Comparison of ENCODE assay signal across 8 cellular contexts in genomic region chr1:53681647-53682368, GRCh38. TPM values are rescaled to one million over a fixed set of nuclear protein-coding genes. Genes with fewer than 3 reads are reported as not detected.
DNase-seq lines count a peak whose midpoint lies in the region; ATAC-seq, FAIRE-seq and TF ChIP-seq lines count a peak whose summit lies in the region.

No MANE protein-coding gene starts in this region.

- no peak overlapping the region for H3K27ac ChIP-seq in GM12878 (ENCODE audit: control insufficient read depth, insufficient read depth)

- in situ Hi-C loops in GM12878 (cut with MboI): no loop called here

- SMC1A ChIA-PET in GM12878 (lab: Charles Lee; ENCODE audit: uncharacterized antibody, unreplicated experiment): interaction anchor here (0.7 to 1.2 kb wide), 2 partner anchors 10 to 101 kb away, joined by 3 to 4 read pairs; no protein-coding TSS in a partner anchor

- H3K4me1 ChIP-seq in GM12878 (ENCODE audit: control insufficient read depth, insufficient read depth, low read length): no peaks in the 10 kb centered on the region

- WGBS in GM12878 (ENCODE audit: insufficient coverage, insufficient replicate concordance, low lambda C conversion rate, missing lambda C conversion rate): 2% methylated on average over 13 of the region's 13 CpGs

- no peaks in the 10 kb centered on the region for H3K79me2 ChIP-seq in GM12878 (ENCODE audit: control insufficient read depth, insufficient read depth, low read length)

- H3K4me3 ChIP-seq in GM12878: no peak overlapping the region

- intact Hi-C loops in GM12878 (cut with micrococcal nuclease; ENCODE audit: unreplicated experiment): no loop called here

- peaks cover 0 to 13% of the 10 kb centered on the region in 2 experiments; a peak in 2 of 4 replicates for H3K27me3 ChIP-seq in GM12878 (replicated peaks in 1 of 2; ENCODE audit: control insufficient read depth in 2 of 2, insufficient read depth in 2 of 2, low read length in 1 of 2)

- H4K20me1 ChIP-seq in GM12878 (ENCODE audit: control insufficient read depth, insufficient read depth): no peaks in the 10 kb centered on the region

- TF ChIP-seq RAD21 in GM12878 (IDR thresholded peaks at IDR 0.05; ENCODE audit: insufficient read depth, low read depth, low read length): peak; percentile 48

- POLR2A ChIA-PET in GM12878 (lab: Charles Lee): no interaction called here

- ATAC-seq in GM12878 (peak; percentile 76), GM21723 (IDR thresholded peaks at IDR 0.05; ENCODE audit: unreplicated experiment) (no peak), HG03095 (IDR thresholded peaks at IDR 0.05; ENCODE audit: unreplicated experiment) (no peak)

- FAIRE-seq in GM12878 (lab: Jason Lieb, UNC): no peak

- no peak overlapping the region for H2AFZ ChIP-seq in GM12878 (ENCODE audit: control insufficient read depth, low read depth, low read length)

- TF ChIP-seq CTCF in GM12878 (IDR thresholded peaks at IDR 0.05 in 2 of 3, conservative IDR thresholded peaks at IDR 0.05 in 1 of 3; ENCODE audit: control insufficient read depth in 2 of 3, extremely low read depth in 1 of 3, insufficient read depth in 1 of 3, low read depth in 3 of 3, low read length in 3 of 3): peak; percentile 41 to 44 (median 41); a peak in 4 of 6 replicates

- no TSS peak for BruUV-seq in GM12878 (replicated peaks; lab: Mats Ljungman, UMichigan)

- H3K9me3 ChIP-seq in GM12878 (replicated peaks; ENCODE audit: control insufficient read depth, insufficient read depth, low read length): no peaks in the 10 kb centered on the region

- TF ChIP-seq EP300 in GM12878 (IDR thresholded peaks at IDR 0.05; ENCODE audit: borderline replicate concordance in 1 of 2, control insufficient read depth in 1 of 2, low read depth in 2 of 2, low read length in 2 of 2): no peak

- TF ChIP-seq POLR2A in GM12878 (IDR thresholded peaks at IDR 0.05; ENCODE audit: low read depth, low read length): no peak

- H3K36me3 ChIP-seq in GM12878 (ENCODE audit: control insufficient read depth in 2 of 2, insufficient read depth in 2 of 2, low read length in 1 of 2): no peaks in the 10 kb centered on the region

- no peak overlapping the region for H3K4me2 ChIP-seq in GM12878 (ENCODE audit: control insufficient read depth, insufficient read depth)

- DNase-seq in COR-L47 (lab: John Stamatoyannopoulos, UW) (peak; percentile 58), HuH-7 (ENCODE audit: low spot score) (peak; percentile 83), SK-N-DZ (ENCODE audit: low spot score) (peak; percentile 58), GM12878 (ENCODE audit: low read depth, low spot score) (no peak), kidney glomerular epithelial cell (lab: John Stamatoyannopoulos, UW) (peak; percentile 11)
- DNase-seq in stimulated activated CD8-positive, alpha-beta memory T cell treated with anti-CD3 and anti-CD28 coated beads, Interleukin-2, amount 100 ng/mL, for 48 hours (ENCODE audit: low read depth in 2 of 2): peak; percentile 14 to 15

- RAD21 ChIA-PET in GM12878 (lab: Charles Lee; ENCODE audit: unreplicated experiment): interaction anchor here (0.6 kb wide), 1 partner anchor 132 kb away, joined by 3 read pairs; no protein-coding TSS in a partner anchor

- CTCF ChIA-PET in GM12878 (lab: Yijun Ruan, JAX): no interaction called here

- H3K9ac ChIP-seq in GM12878 (ENCODE audit: control insufficient read depth, insufficient read depth, low read length): no peak overlapping the region

TF ChIP-seq in GM12878, 131 proteins besides CTCF, POLR2A, EP300 and RAD21:
- TF ChIP-seq SPI1 (IDR thresholded peaks at IDR 0.05; ENCODE audit: borderline replicate concordance, insufficient read depth, low read depth, low read length) (no peak), SMC3 (IDR thresholded peaks at IDR 0.05; ENCODE audit: borderline replicate concordance, low read length) (peak; percentile 50; the same call in 1 of the 2 replicates)
TF ChIP-seq in GM12878: peak in this region for 1.

RNA-seq across cellular contexts. Expression of gene GLIS1, which starts 57.2 kb away (rescaled TPM):
- not detected in 2 replicates for polyA plus RNA-seq in SK-N-DZ (2014; cell fraction: cytosol; rRNA removed)
- 0.05 TPM in 1 of 2 replicates, not detected in the other for polyA plus RNA-seq in SK-N-DZ (2014; cell fraction: nucleus; rRNA removed)
- not detected in 2 replicates for total RNA-seq in GM12878 (2013; cell fraction: nucleolus; rRNA removed)
- total RNA-seq in GM12878 (2014; rRNA removed) (0.05 TPM in 1 of 2 replicates, not detected in the other), GM12878 (2014; rRNA removed; fragmentation: Illumina TruSeq; extraction: Trizol) (not detected in 2 replicates), GM12878 (2021) (0.13 TPM in 1 of 2 replicates, not detected in the other)
- polyA plus RNA-seq in GM12878 (2011; ENCODE audit: low read depth): not detected
- polyA plus RNA-seq in GM12878 (2011; rRNA removed) (not detected in 2 replicates), GM12878 (2014; fragmentation: Illumina TruSeq; extraction: Trizol) (not detected in 2 replicates), GM12878 (2014; fragmentation: Nextera tagmentation; extraction: Ambion mirVana) (not detected), GM12878 (2014; rRNA removed) (not detected in 2 replicates), GM12878 (2016; fragmentation: Nextera tagmentation; extraction: Ambion mirVana) (not detected)
- polyA plus RNA-seq in GM12878 (2011; cell fraction: cytosol; rRNA removed): not detected in 2 replicates
- not detected in 2 replicates for polyA plus RNA-seq in GM12878 (2011; cell fraction: nucleus; rRNA removed)
- not detected in 2 replicates for polyA plus RNA-seq in GM12878 (2012)
- polyA minus RNA-seq in GM12878 (2011; rRNA and poly(A)+ RNA removed): not detected in 2 replicates
- polyA minus RNA-seq in GM12878 (2011; cell fraction: cytosol; rRNA and poly(A)+ RNA removed): not detected in 2 replicates
- polyA minus RNA-seq in GM12878 (2011; cell fraction: nucleus; rRNA and poly(A)+ RNA removed): not detected in 2 replicates
